In the genomic region with DNA sequence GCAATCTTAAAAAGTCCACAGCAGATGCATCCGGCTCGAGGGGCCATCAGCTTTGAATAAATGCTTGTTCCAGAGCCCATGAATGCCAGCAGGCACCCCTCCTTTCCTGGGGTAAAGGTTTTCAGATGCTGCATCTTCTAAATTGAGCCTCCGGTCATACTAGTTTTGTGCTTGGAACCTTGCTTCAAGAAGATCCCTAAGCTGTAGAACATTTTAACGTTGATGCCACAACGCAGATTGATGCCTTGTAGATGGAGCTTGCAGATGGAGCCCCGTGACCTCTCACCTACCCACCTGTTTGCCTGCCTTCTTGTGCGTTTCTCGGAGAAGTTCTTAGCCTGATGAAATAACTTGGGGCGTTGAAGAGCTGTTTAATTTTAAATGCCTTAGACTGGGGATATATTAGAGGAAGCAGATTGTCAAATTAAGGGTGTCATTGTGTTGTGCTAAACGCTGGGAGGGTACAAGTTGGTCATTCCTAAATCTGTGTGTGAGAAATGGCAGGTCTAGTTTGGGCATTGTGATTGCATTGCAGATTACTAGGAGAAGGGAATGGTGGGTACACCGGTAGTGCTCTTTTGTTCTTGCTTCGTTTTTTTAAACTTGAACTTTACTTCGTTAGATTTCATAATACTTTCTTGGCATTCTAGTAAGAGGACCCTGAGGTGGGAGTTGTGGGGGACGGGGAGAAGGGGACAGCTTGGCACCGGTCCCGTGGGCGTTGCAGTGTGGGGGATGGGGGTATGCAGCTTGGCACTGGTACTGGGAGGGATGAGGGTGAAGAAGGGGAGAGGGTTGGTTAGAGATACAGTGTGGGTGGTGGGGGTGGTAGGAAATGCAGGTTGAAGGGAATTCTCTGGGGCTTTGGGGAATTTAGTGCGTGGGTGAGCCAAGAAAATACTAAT, we compare ENCODE assay signal across 1 cellular context.
TF ChIP-seq lines count a peak whose summit lies in the region.

No MANE protein-coding gene starts in this region.

TF ChIP-seq in K562, 482 proteins besides CTCF, POLR2A, EP300 and RAD21 (continued from another document and continues in another):
- TF ChIP-seq RBFOX2 (IDR thresholded peaks at IDR 0.05; ENCODE audit: low read depth, low read length) (peak; percentile 20), PRMT5 (CRISPR knock-in tag; IDR thresholded peaks at IDR 0.05) (peak; percentile 53; the same call in 1 of the 2 replicates), ESRRB (CRISPR knock-in tag; IDR thresholded peaks at IDR 0.05; ENCODE audit: borderline replicate concordance) (no peak), NCOA2 (IDR thresholded peaks at IDR 0.05; ENCODE audit: partially characterized antibody in 2 of 2) (no peak), YBX1 (IDR thresholded peaks at IDR 0.05) (no peak), CHCHD3 (CRISPR knock-in tag; IDR thresholded peaks at IDR 0.05) (no peak), SREBF2 (CRISPR knock-in tag; IDR thresholded peaks at IDR 0.05) (no peak), HDAC3 (IDR thresholded peaks at IDR 0.05; ENCODE audit: borderline replicate concordance, partially characterized antibody) (no peak), RFX5 (IDR thresholded peaks at IDR 0.05; ENCODE audit: low read depth, low read length) (no peak), HNRNPLL (IDR thresholded peaks at IDR 0.05; ENCODE audit: low read depth, low read length, poor library complexity, severe bottlenecking) (peak; percentile 4), NFXL1 (CRISPR knock-in tag; IDR thresholded peaks at IDR 0.05) (no peak), CSDE1 (IDR thresholded peaks at IDR 0.05) (no peak), FOSL1 (tag; conservative IDR thresholded peaks at IDR 0.05) (no peak), ZBED1 (IDR thresholded peaks at IDR 0.05) (peak; percentile 86), ARHGAP35 (IDR thresholded peaks at IDR 0.05; ENCODE audit: partially characterized antibody) (no peak), TCF3 (CRISPR knock-in tag; IDR thresholded peaks at IDR 0.05) (no peak), RHOXF2B (CRISPR knock-in tag; conservative IDR thresholded peaks at IDR 0.05) (no peak), DDX20 (tag; IDR thresholded peaks at IDR 0.05; ENCODE audit: low read depth) (no peak), KDM4B (IDR thresholded peaks at IDR 0.05; ENCODE audit: borderline replicate concordance in 2 of 2, low read depth in 1 of 2) (no peak), MYBL2 (IDR thresholded peaks at IDR 0.05; ENCODE audit: low read depth) (no peak), MYBL2 (CRISPR knock-in tag; IDR thresholded peaks at IDR 0.05; ENCODE audit: borderline replicate concordance) (no peak), DMBX1 (CRISPR knock-in tag; IDR thresholded peaks at IDR 0.05; ENCODE audit: borderline replicate concordance) (no peak), ZNF764 (CRISPR knock-in tag; IDR thresholded peaks at IDR 0.05; ENCODE audit: low read depth) (no peak), KDM2B (CRISPR knock-in tag; IDR thresholded peaks at IDR 0.05) (no peak), ELF4 (CRISPR knock-in tag; IDR thresholded peaks at IDR 0.05) (peak; percentile 97), PTBP1 (IDR thresholded peaks at IDR 0.05; ENCODE audit: low read depth, low read length) (no peak), SMARCA4 (IDR thresholded peaks at IDR 0.05) (no peak), ARID2 (IDR thresholded peaks at IDR 0.05) (0 out of 2 replicates have a peak, but pooled peaks have one; percentile 11), SP1 (CRISPR knock-in tag; IDR thresholded peaks at IDR 0.05) (peak; percentile 9; the same call in 1 of the 2 replicates), RBM39 (optimal IDR thresholded peaks at IDR 0.05; ENCODE audit: low read depth, low read length) (no peak), SOX6 (IDR thresholded peaks at IDR 0.05) (no peak), ZNF583 (CRISPR knock-in tag; IDR thresholded peaks at IDR 0.05) (no peak), CEBPG (CRISPR knock-in tag; IDR thresholded peaks at IDR 0.05) (no peak), CEBPG (tag; conservative IDR thresholded peaks at IDR 0.05 in 1 of 2, IDR thresholded peaks at IDR 0.05 in 1 of 2) (no peak), ARNT (IDR thresholded peaks at IDR 0.05) (no peak), NEUROD1 (IDR thresholded peaks at IDR 0.05; ENCODE audit: borderline replicate concordance, low read depth, low read length, partially characterized antibody) (no peak), ZNF436 (CRISPR knock-in tag; IDR thresholded peaks at IDR 0.05) (no peak; the same call in 1 of the 2 replicates), NONO (IDR thresholded peaks at IDR 0.05; ENCODE audit: low read depth in 2 of 2, low read length in 1 of 2) (0 out of 4 replicates have a peak, but pooled peaks of 1 of the 2 experiments have one; percentile 23), IRF2 (CRISPR knock-in tag; IDR thresholded peaks at IDR 0.05) (no peak), ZNF584 (CRISPR knock-in tag; IDR thresholded peaks at IDR 0.05; ENCODE audit: low read depth) (no peak), HLTF (IDR thresholded peaks at IDR 0.05) (no peak), ZBTB1 (CRISPR knock-in tag; IDR thresholded peaks at IDR 0.05; ENCODE audit: borderline replicate concordance, low read depth) (no peak), PRPF4 (IDR thresholded peaks at IDR 0.05; ENCODE audit: insufficient read depth, low read depth, low read length, poor library complexity, severe bottlenecking) (no peak), PHB (CRISPR knock-in tag; IDR thresholded peaks at IDR 0.05) (no peak), KLF6 (CRISPR knock-in tag; IDR thresholded peaks at IDR 0.05; ENCODE audit: borderline replicate concordance) (no peak)
- TF ChIP-seq, protein P1, sequence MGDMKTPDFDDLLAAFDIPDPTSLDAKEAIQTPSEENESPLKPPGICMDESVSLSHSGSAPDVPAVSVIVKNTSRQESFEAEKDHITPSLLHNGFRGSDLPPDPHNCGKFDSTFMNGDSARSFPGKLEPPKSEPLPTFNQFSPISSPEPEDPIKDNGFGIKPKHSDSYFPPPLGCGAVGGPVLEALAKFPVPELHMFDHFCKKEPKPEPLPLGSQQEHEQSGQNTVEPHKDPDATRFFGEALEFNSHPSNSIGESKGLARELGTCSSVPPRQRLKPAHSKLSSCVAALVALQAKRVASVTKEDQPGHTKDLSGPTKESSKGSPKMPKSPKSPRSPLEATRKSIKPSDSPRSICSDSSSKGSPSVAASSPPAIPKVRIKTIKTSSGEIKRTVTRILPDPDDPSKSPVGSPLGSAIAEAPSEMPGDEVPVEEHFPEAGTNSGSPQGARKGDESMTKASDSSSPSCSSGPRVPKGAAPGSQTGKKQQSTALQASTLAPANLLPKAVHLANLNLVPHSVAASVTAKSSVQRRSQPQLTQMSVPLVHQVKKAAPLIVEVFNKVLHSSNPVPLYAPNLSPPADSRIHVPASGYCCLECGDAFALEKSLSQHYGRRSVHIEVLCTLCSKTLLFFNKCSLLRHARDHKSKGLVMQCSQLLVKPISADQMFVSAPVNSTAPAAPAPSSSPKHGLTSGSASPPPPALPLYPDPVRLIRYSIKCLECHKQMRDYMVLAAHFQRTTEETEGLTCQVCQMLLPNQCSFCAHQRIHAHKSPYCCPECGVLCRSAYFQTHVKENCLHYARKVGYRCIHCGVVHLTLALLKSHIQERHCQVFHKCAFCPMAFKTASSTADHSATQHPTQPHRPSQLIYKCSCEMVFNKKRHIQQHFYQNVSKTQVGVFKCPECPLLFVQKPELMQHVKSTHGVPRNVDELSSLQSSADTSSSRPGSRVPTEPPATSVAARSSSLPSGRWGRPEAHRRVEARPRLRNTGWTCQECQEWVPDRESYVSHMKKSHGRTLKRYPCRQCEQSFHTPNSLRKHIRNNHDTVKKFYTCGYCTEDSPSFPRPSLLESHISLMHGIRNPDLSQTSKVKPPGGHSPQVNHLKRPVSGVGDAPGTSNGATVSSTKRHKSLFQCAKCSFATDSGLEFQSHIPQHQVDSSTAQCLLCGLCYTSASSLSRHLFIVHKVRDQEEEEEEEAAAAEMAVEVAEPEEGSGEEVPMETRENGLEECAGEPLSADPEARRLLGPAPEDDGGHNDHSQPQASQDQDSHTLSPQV (IDR thresholded peaks at IDR 0.05), result no peak
- TF ChIP-seq, protein P2, sequence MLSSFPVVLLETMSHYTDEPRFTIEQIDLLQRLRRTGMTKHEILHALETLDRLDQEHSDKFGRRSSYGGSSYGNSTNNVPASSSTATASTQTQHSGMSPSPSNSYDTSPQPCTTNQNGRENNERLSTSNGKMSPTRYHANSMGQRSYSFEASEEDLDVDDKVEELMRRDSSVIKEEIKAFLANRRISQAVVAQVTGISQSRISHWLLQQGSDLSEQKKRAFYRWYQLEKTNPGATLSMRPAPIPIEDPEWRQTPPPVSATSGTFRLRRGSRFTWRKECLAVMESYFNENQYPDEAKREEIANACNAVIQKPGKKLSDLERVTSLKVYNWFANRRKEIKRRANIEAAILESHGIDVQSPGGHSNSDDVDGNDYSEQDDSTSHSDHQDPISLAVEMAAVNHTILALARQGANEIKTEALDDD (IDR thresholded peaks at IDR 0.05), result no peak
- TF ChIP-seq, protein P3, sequence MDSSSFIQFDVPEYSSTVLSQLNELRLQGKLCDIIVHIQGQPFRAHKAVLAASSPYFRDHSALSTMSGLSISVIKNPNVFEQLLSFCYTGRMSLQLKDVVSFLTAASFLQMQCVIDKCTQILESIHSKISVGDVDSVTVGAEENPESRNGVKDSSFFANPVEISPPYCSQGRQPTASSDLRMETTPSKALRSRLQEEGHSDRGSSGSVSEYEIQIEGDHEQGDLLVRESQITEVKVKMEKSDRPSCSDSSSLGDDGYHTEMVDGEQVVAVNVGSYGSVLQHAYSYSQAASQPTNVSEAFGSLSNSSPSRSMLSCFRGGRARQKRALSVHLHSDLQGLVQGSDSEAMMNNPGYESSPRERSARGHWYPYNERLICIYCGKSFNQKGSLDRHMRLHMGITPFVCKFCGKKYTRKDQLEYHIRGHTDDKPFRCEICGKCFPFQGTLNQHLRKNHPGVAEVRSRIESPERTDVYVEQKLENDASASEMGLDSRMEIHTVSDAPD (CRISPR knock-in tag; IDR thresholded peaks at IDR 0.05), result no peak
- TF ChIP-seq, protein P4, sequence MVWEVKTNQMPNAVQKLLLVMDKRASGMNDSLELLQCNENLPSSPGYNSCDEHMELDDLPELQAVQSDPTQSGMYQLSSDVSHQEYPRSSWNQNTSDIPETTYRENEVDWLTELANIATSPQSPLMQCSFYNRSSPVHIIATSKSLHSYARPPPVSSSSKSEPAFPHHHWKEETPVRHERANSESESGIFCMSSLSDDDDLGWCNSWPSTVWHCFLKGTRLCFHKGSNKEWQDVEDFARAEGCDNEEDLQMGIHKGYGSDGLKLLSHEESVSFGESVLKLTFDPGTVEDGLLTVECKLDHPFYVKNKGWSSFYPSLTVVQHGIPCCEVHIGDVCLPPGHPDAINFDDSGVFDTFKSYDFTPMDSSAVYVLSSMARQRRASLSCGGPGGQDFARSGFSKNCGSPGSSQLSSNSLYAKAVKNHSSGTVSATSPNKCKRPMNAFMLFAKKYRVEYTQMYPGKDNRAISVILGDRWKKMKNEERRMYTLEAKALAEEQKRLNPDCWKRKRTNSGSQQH (CRISPR knock-in tag; IDR thresholded peaks at IDR 0.05), result peak; percentile 97
- TF ChIP-seq, protein P5, sequence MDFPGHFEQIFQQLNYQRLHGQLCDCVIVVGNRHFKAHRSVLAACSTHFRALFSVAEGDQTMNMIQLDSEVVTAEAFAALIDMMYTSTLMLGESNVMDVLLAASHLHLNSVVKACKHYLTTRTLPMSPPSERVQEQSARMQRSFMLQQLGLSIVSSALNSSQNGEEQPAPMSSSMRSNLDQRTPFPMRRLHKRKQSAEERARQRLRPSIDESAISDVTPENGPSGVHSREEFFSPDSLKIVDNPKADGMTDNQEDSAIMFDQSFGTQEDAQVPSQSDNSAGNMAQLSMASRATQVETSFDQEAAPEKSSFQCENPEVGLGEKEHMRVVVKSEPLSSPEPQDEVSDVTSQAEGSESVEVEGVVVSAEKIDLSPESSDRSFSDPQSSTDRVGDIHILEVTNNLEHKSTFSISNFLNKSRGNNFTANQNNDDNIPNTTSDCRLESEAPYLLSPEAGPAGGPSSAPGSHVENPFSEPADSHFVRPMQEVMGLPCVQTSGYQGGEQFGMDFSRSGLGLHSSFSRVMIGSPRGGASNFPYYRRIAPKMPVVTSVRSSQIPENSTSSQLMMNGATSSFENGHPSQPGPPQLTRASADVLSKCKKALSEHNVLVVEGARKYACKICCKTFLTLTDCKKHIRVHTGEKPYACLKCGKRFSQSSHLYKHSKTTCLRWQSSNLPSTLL (IDR thresholded peaks at IDR 0.05), result no peak
